ENCODE assay signal across 8 cellular contexts in the genomic region with DNA sequence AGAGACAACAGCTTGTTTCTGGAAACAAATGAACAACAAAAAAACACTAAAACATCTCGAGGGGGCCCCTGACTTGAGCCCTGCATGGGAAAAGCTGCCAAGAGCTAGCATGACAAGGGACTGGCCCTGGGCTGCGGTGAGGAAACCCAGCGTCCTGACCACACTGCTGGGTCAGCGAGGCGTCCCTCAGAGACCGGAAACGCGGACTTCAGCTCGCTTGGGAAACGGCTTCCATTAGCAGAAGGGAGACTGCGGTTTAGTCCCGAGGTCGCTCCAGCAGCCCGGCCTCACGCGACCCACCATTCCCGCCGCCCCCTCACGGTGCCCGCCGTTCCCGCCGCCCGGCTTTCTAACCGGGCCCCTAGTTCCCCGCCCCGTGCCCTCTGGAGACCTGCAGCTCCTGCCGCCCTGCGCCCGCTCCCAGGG. TPM values are rescaled to one million over a fixed set of nuclear protein-coding genes. Genes with fewer than 3 reads are reported as not detected.
DNase-seq lines count a peak whose midpoint lies in the region; ATAC-seq and TF ChIP-seq lines count a peak whose summit lies in the region.

No MANE protein-coding gene starts in this region.

- H3K36me3 Mint-ChIP-seq in activated T-cell treated with anti-CD3 and anti-CD28 coated beads, Interleukin-2, amount 50 U/mL, for 72 hours (ENCODE audit: insufficient read depth in 2 of 2) = peaks cover 0 to 2% of the 10 kb centered on the region in 2 donors
- H3K36me3 Mint-ChIP-seq in naive thymus-derived CD4-positive, alpha-beta T cell = peaks cover 0 to 10% (median 0%) of the 10 kb centered on the region in 5 donors
- H3K36me3 Mint-ChIP-seq in type B pancreatic cell = no peaks in the 10 kb centered on the region

- H3K27ac ChIP-seq in naive thymus-derived CD4-positive, alpha-beta T cell (ENCODE audit: low read depth, low read length) = peak overlapping the region; percentile 72

- peaks cover 22% of the 10 kb centered on the region for H3K4me1 Mint-ChIP-seq in activated T-cell treated with anti-CD3 and anti-CD28 coated beads, Interleukin-2, amount 50 U/mL, for 72 hours (ENCODE audit: low read depth)
- peaks cover 15 to 27% (median 23%) of the 10 kb centered on the region in 7 donors for H3K4me1 Mint-ChIP-seq in naive thymus-derived CD4-positive, alpha-beta T cell
- H3K4me1 Mint-ChIP-seq in type B pancreatic cell (ENCODE audit: unreplicated experiment) = peaks cover 12% of the 10 kb centered on the region

- peak overlapping the region; percentile 49 for H3K27ac Mint-ChIP-seq in activated T-cell treated with anti-CD3 and anti-CD28 coated beads, Interleukin-2, amount 50 U/mL, for 72 hours
- peak overlapping the region; percentile 3 to 84 (median 78) for H3K27ac Mint-ChIP-seq in naive thymus-derived CD4-positive, alpha-beta T cell
- H3K27ac Mint-ChIP-seq in type B pancreatic cell = peak overlapping the region; percentile 82

- TF ChIP-seq CTCF in LNCaP clone FGC (IDR thresholded peaks at IDR 0.05; ENCODE audit: control insufficient read depth, extremely low read depth, insufficient read depth) (no peak), type B pancreatic cell (conservative IDR thresholded peaks at IDR 0.05) (no peak)

- peaks cover 16% of the 10 kb centered on the region for H3K27me3 Mint-ChIP-seq in activated T-cell treated with anti-CD3 and anti-CD28 coated beads, Interleukin-2, amount 50 U/mL, for 72 hours (ENCODE audit: low read depth)
- peaks cover 0 to 33% (median 3%) of the 10 kb centered on the region in 5 donors for H3K27me3 Mint-ChIP-seq in naive thymus-derived CD4-positive, alpha-beta T cell
- H3K27me3 Mint-ChIP-seq in type B pancreatic cell = peaks cover 22% of the 10 kb centered on the region

- CTCF ChIA-PET in naive thymus-derived CD4-positive, alpha-beta T cell (lab: Charles Lee) = interaction anchor here (1.1 kb wide), 1 partner anchor 795 kb away, joined by 3 read pairs; no protein-coding TSS in a partner anchor

- no peaks in the 10 kb centered on the region for H3K27me3 ChIP-seq in naive thymus-derived CD4-positive, alpha-beta T cell (ENCODE audit: control insufficient read depth in 2 of 2, insufficient read depth in 2 of 2, low read length in 2 of 2)

- DNase-seq in NCI-H510A (lab: John Stamatoyannopoulos, UW) (peak; percentile 0), NCI-H510A treated with DMSO at 0.1 percent for 48 hours (lab: John Stamatoyannopoulos, UW) (no peak), LNCaP clone FGC (ENCODE audit: low read depth) (no peak), fibroblast of the conjunctiva (ENCODE audit: low read depth) (peak; percentile 14), type B pancreatic cell (ENCODE audit: extremely low spot score, unreplicated experiment) (no peak)
- peak; percentile 46 to 63 for DNase-seq in activated T-cell treated with anti-CD3 and anti-CD28 coated beads, Interleukin-2, amount 50 U/mL, for 72 hours
- peak in 1 of 9 donors; percentile 18 for DNase-seq in naive thymus-derived CD4-positive, alpha-beta T cell

- H3K9me3 Mint-ChIP-seq in activated T-cell treated with anti-CD3 and anti-CD28 coated beads, Interleukin-2, amount 50 U/mL, for 72 hours = no peaks in the 10 kb centered on the region
- H3K9me3 Mint-ChIP-seq in naive thymus-derived CD4-positive, alpha-beta T cell = no peaks in the 10 kb centered on the region
- H3K9me3 Mint-ChIP-seq in type B pancreatic cell = no peaks in the 10 kb centered on the region

- peaks cover 0 to 9% of the 10 kb centered on the region in 2 donors for H3K4me1 ChIP-seq in naive thymus-derived CD4-positive, alpha-beta T cell (ENCODE audit: control insufficient read depth in 2 of 2, insufficient read depth in 2 of 2, low read length in 2 of 2)

- H3K9me3 ChIP-seq in naive thymus-derived CD4-positive, alpha-beta T cell (ENCODE audit: control insufficient read depth in 2 of 3, low read length in 3 of 3) = no peaks in the 10 kb centered on the region

- peak overlapping the region; percentile 53 for H3K4me3 ChIP-seq in LNCaP clone FGC (ENCODE audit: low read depth, low read length)
- peak overlapping the region; percentile 60 for H3K4me3 ChIP-seq in naive thymus-derived CD4-positive, alpha-beta T cell (ENCODE audit: low read length)

- ATAC-seq in GM21786 (IDR thresholded peaks at IDR 0.05; ENCODE audit: unreplicated experiment) = peak; percentile 38
- peak; percentile 42 to 57 for ATAC-seq in activated T-cell treated with anti-CD3 and anti-CD28 coated beads, Interleukin-2, amount 50 U/mL, for 72 hours (replicated peaks in 1 of 2)
- ATAC-seq in naive thymus-derived CD4-positive, alpha-beta T cell = peak; percentile 60

- intact Hi-C loops in naive thymus-derived CD4-positive, alpha-beta T cell (cut with micrococcal nuclease) = loop anchor here (1.0 to 10.0 kb wide), 8 partner anchors 26 to 1604 kb away; a partner anchor contains a TSS

- H3K36me3 ChIP-seq in naive thymus-derived CD4-positive, alpha-beta T cell (ENCODE audit: control insufficient read depth in 2 of 3, insufficient read depth in 3 of 3, low read length in 3 of 3) = no peaks in the 10 kb centered on the region

- H3K4me3 Mint-ChIP-seq in activated T-cell treated with anti-CD3 and anti-CD28 coated beads, Interleukin-2, amount 50 U/mL, for 72 hours = peak overlapping the region; percentile 85 to 92
- H3K4me3 Mint-ChIP-seq in naive thymus-derived CD4-positive, alpha-beta T cell = peak overlapping the region; percentile 78 to 93 (median 90)
- peak overlapping the region; percentile 94 for H3K4me3 Mint-ChIP-seq in type B pancreatic cell

- POLR2A ChIA-PET in naive thymus-derived CD4-positive, alpha-beta T cell (lab: Charles Lee) = interaction anchor here (1.2 to 1.5 kb wide), 2 partner anchors 46 to 396 kb away, joined by 4 to 9 read pairs; no protein-coding TSS in a partner anchor

RNA-seq across cellular contexts. Expression of a gene that starts 0.6 kb away (rescaled TPM):
- 1 to 10 TPM; 2.5 to 2.8 TPM for total RNA-seq in activated T-cell treated with anti-CD3 and anti-CD28 coated beads, Interleukin-2, amount 50 U/mL, for 72 hours
- 1 to 10 TPM; 1.1 to 2.3 (median 1.4) TPM for total RNA-seq in naive thymus-derived CD4-positive, alpha-beta T cell
- polyA plus RNA-seq in naive thymus-derived CD4-positive, alpha-beta T cell = not detected
- total RNA-seq in type B pancreatic cell (ENCODE audit: low replicate concordance) = 13.1 and 13.6 TPM in 2 replicates

RNA-seq across cellular contexts. Expression of a gene that starts 0.8 kb away (rescaled TPM):
- 1 to 10 TPM; 3.3 to 4.3 TPM for total RNA-seq in activated T-cell treated with anti-CD3 and anti-CD28 coated beads, Interleukin-2, amount 50 U/mL, for 72 hours
- 1 to 10 TPM; 1.4 to 5.3 (median 2.8) TPM for total RNA-seq in naive thymus-derived CD4-positive, alpha-beta T cell
- under 1 TPM in 1 of 2 donors, not detected in 1; 0.65 TPM for polyA plus RNA-seq in naive thymus-derived CD4-positive, alpha-beta T cell
- total RNA-seq in type B pancreatic cell (ENCODE audit: low replicate concordance) = 4.4 and 11.8 TPM in 2 replicates

Comparison
In these comparisons a context has a peak if more than half of its experiments do, and no peak if none do; other contexts are left out.
1. DNase-seq: peak in NCI-H510A (single experiment), activated T-cell treated with anti-CD3 and anti-CD28 coated beads, Interleukin-2, amount 50 U/mL, for 72 hours (2 of 2) and fibroblast of the conjunctiva (single experiment); none in NCI-H510A treated with DMSO at 0.1 percent for 48 hours (single experiment), LNCaP clone FGC (single experiment) and type B pancreatic cell (single experiment).
2. Peak in every context shown above with its lines, with median percentiles within 50 percentile points of each other: ATAC-seq, H3K27ac Mint-ChIP-seq and H3K4me3 Mint-ChIP-seq.